In the genomic region with DNA sequence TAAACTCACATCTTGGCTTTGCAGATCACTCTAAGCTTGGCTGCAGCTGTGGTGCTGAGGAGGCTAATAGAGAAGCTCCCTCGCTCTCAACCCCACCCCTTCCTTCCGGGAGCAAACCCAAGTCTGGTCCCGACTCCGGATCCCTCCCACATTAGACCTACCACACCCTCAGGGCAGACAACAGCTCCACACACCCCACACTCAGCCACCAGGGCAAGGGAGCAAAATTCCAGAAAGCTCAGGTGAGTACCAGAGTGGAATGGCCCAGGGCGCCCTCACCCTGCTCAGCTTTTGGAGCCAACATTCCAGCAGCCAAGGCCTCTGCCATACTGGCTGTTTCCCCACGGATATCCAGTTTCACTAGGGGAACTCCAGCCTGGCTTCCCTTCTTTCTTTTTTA, we compare ENCODE assay signal across 8 cellular contexts. TPM values are rescaled to one million over a fixed set of nuclear protein-coding genes. Genes with fewer than 3 reads are reported as not detected.
A peak's percentile ranks its signal among the peaks of the same experiment; 100 is the strongest.
DNase-seq lines count a peak whose midpoint lies in the region; ATAC-seq and TF ChIP-seq lines count a peak whose summit lies in the region.
"Not testable (repeated sequence)": the region's sequence is repeated elsewhere in the genome, so short reads cannot be mapped to it uniquely, and the experiment has no call there.

No MANE protein-coding gene starts in this region.

- TF ChIP-seq CTCF in chondrocyte (IDR thresholded peaks at IDR 0.05); neutrophil (IDR thresholded peaks at IDR 0.05): not testable (repeated sequence)

- not testable (repeated sequence) for H3K4me3 ChIP-seq in right cardiac atrium (ENCODE audit: low read length)
- peak overlapping the region; percentile 8 to 49 for H3K4me3 ChIP-seq in neutrophil (ENCODE audit: low read depth in 1 of 2, low read length in 1 of 2)

- H3K27me3 ChIP-seq in right cardiac atrium (ENCODE audit: control insufficient read depth, insufficient read depth); neutrophil: not testable (repeated sequence)

- peak; percentile 31 for DNase-seq in activated CD4-positive, CD25-positive, alpha-beta regulatory T cell treated with anti-CD3 and anti-CD28 coated beads, Interleukin-2, amount 50 U/mL, for 72 hours
- DNase-seq in activated T-cell treated with anti-CD3 and anti-CD28 coated beads, Interleukin-2, amount 50 U/mL, for 48 hours, result peak; percentile 32 to 43
- peak; percentile 48 for DNase-seq in chondrocyte (ENCODE audit: low spot score)
- peak; percentile 81 to 96 (median 93) for DNase-seq in right cardiac atrium
- DNase-seq in stimulated activated CD4-positive, alpha-beta T cell treated with anti-CD3 and anti-CD28 coated beads, Interleukin-4, amount 100 ng/mL, for 24 hours, result peak; percentile 23
- DNase-seq in ureter (ENCODE audit: low spot score), result peak; percentile 78

- not testable (repeated sequence) for H3K36me3 ChIP-seq in neutrophil

- not testable (repeated sequence) for H3K27me3 Mint-ChIP-seq in IgD-negative memory B cell; chondrocyte (ENCODE audit: low read depth)

- H3K27ac ChIP-seq in right cardiac atrium (ENCODE audit: low read length) (peak overlapping the region; percentile 72), neutrophil (peak overlapping the region; percentile 58)

- intact Hi-C loops in right cardiac atrium (cut with DNase I), result not testable (repeated sequence)

- not testable (repeated sequence) for H3K4me1 Mint-ChIP-seq in IgD-negative memory B cell; chondrocyte (ENCODE audit: low read depth)

- not testable (repeated sequence) for H3K9me3 ChIP-seq in right cardiac atrium (ENCODE audit: control insufficient read depth, low read length); neutrophil

- not testable (repeated sequence) for H3K4me1 ChIP-seq in right cardiac atrium (ENCODE audit: control insufficient read depth, insufficient read depth, low read length); neutrophil (ENCODE audit: control insufficient read depth in 1 of 2, insufficient read depth in 1 of 2, low read depth in 1 of 2, low read length in 1 of 2)

- WGBS in right cardiac atrium, result 28% methylated on average over 5 of the region's 6 CpGs

- H3K9me3 Mint-ChIP-seq in IgD-negative memory B cell; chondrocyte (ENCODE audit: low read depth): not testable (repeated sequence)

- H3K4me3 Mint-ChIP-seq in IgD-negative memory B cell, result peak overlapping the region; percentile 43 to 85 (median 60)
- H3K4me3 Mint-ChIP-seq in chondrocyte (ENCODE audit: unreplicated experiment), result not testable (repeated sequence)

- peak overlapping the region in 1 of 3 donors; percentile 39 for H3K27ac Mint-ChIP-seq in IgD-negative memory B cell
- H3K27ac Mint-ChIP-seq in chondrocyte (ENCODE audit: unreplicated experiment), result peak overlapping the region; percentile 85

- H3K36me3 Mint-ChIP-seq in IgD-negative memory B cell; chondrocyte (ENCODE audit: low read depth): not testable (repeated sequence)

- peak; percentile 91 to 96 for ATAC-seq in right cardiac atrium

RNA-seq across cellular contexts. Expression of gene SULT1A4, which starts 9.9 kb away (rescaled TPM):
- polyA plus RNA-seq in IgD-negative memory B cell (6.7 TPM), right cardiac atrium (17.0 TPM)
- total RNA-seq in chondrocyte (0.56 to 4.7 TPM (median 2.7 TPM) in 3 replicates), right cardiac atrium (1 to 10 TPM; 3.3 to 5.6 (median 3.7) TPM), ureter (3.3 TPM)

RNA-seq across cellular contexts. Expression of gene SLX1B, which starts 15.3 kb away (rescaled TPM):
- polyA plus RNA-seq in IgD-negative memory B cell (14.5 TPM), right cardiac atrium (15.0 TPM)
- total RNA-seq in chondrocyte (1.2 to 30.9 TPM (median 13.0 TPM) in 3 replicates), right cardiac atrium (10 to 100 TPM; 12.4 to 20.7 (median 19.5) TPM), ureter (43.4 TPM)

RNA-seq across cellular contexts. Expression of gene BOLA2, which starts 15.5 kb away (rescaled TPM):
- polyA plus RNA-seq in IgD-negative memory B cell, result 39.1 TPM
- 4.9 to 6.0 TPM (median 5.9 TPM) in 3 replicates for total RNA-seq in chondrocyte
- total RNA-seq in right cardiac atrium, result 1 to 10 TPM; 2.5 to 7.8 (median 4.7) TPM
- polyA plus RNA-seq in right cardiac atrium, result 15.3 TPM
- total RNA-seq in ureter, result 7.8 TPM

RNA-seq across cellular contexts. Expression of gene NPIPB12, which starts 36.5 kb away (rescaled TPM):
- 11.7 TPM for polyA plus RNA-seq in IgD-negative memory B cell
- 37.3 to 63.1 TPM (median 44.9 TPM) in 3 replicates for total RNA-seq in chondrocyte
- total RNA-seq in right cardiac atrium, result 10 to 100 TPM; 20.4 to 32.6 (median 24.6) TPM
- polyA plus RNA-seq in right cardiac atrium, result 19.1 TPM
- 138 TPM for total RNA-seq in ureter

Comparison
In these comparisons a context has a peak if more than half of its experiments do, and no peak if none do; other contexts are left out.
1. DNase-seq: peak in every context shown above with its lines; median percentile 93 in right cardiac atrium; 78 in ureter; 48 in chondrocyte; 38 in activated T-cell treated with anti-CD3 and anti-CD28 coated beads, Interleukin-2, amount 50 U/mL, for 48 hours; 31 in activated CD4-positive, CD25-positive, alpha-beta regulatory T cell treated with anti-CD3 and anti-CD28 coated beads, Interleukin-2, amount 50 U/mL, for 72 hours; 23 in stimulated activated CD4-positive, alpha-beta T cell treated with anti-CD3 and anti-CD28 coated beads, Interleukin-4, amount 100 ng/mL, for 24 hours.